In genomic region chr21:44977616-44978340, GRCh38 we compare ENCODE assay signal across 25 cellular contexts. TPM values are rescaled to one million over a fixed set of nuclear protein-coding genes. Genes with fewer than 3 reads are reported as not detected.
"Had no signal": no experiment of that assay in that cellular context is flagged by ENCODE, and none has a peak within 500 bp of the region (broad histone marks: within the 10 kb centered on the region; RNA-seq: fewer than 3 reads in every experiment).

No MANE protein-coding gene starts in this region.

- FAIRE-seq: colon, frontal cortex, islet of Langerhans had no signal

- H3K9me3 ChIP-seq: heart left ventricle, mucosa of descending colon, ovary, spleen, suprapubic skin, thyroid gland, upper lobe of right lung, vagina had no signal

- ATAC-seq: esophagus mucosa; heart left ventricle; mucosa of descending colon; natural killer cell; right cardiac atrium; stimulated activated naive B cell treated with anti-CD40 and anti-IgM and Interleukin-4, amounts not matched to agents 10 μg/mL and 1 μg/mL and 100 μg/mL, for 72 hours; upper lobe of right lung had no signal

- H3K27ac ChIP-seq: heart left ventricle, ovary, suprapubic skin, thyroid gland, upper lobe of right lung, vagina had no signal

- H3K27me3 ChIP-seq: heart left ventricle, ovary, spleen, suprapubic skin, thyroid gland, upper lobe of right lung, vagina had no signal

- H3K36me3 ChIP-seq: ovary had no signal

- DNase-seq: cerebellar nuclear complex; effector CD4-positive, alpha-beta T cell; endodermal cell; hypothalamus; kidney glomerular epithelial cell; mucosa of descending colon; natural killer cell; nucleus accumbens; ovary; right cardiac atrium; spleen; stimulated activated CD4-positive, alpha-beta T cell treated with anti-CD3 and anti-CD28 coated beads, Interleukin-15, amount 100 ng/mL, for 24 hours; stimulated activated CD4-positive, alpha-beta T cell treated with anti-CD3 and anti-CD28 coated beads, Interleukin-1b, Interleukin-23, amount 100 ng/mL, for 48 hours; stimulated activated CD4-positive, alpha-beta T cell treated with anti-CD3 and anti-CD28 coated beads, Interleukin-4, amount 100 ng/mL, for 24 hours; stimulated activated naive B cell treated with anti-CD40 and anti-IgM and Interleukin-4, amounts not matched to agents 10 μg/mL and 1 μg/mL and 100 μg/mL, for 72 hours; thyroid gland; upper lobe of right lung had no signal

- H3K4me3 ChIP-seq: heart left ventricle, mucosa of descending colon, ovary, spleen, suprapubic skin, thyroid gland, upper lobe of right lung, vagina had no signal

- H3K4me1 ChIP-seq: thyroid gland, upper lobe of right lung, vagina had no signal

RNA-seq across cellular contexts. Expression of gene ITGB2, which starts 57.1 kb away (rescaled TPM):
- total RNA-seq: fibroblast of lung had no signal
